12 cellular contexts compared by ENCODE assay signal in the genomic region with DNA sequence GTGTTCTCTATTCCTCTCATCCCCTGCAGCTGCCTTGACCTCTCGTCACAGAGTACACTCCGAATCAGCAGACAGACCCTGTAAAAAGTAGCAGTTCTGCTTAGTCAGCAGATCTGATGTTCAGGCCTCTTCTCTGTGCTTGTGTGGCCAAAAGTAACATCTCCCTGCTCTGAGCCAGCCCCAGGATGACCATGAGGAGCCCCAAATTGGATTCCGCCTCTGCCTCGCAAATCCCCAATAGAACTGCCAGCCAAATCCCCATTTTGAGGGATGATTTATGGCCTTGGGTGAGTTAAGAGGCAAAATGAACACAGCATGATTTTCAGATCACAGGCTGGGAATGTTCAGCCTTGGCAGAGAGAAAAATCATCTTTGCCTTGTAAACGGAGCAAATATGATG.
DNase-seq lines count a peak whose midpoint lies in the region; ATAC-seq, FAIRE-seq and TF ChIP-seq lines count a peak whose summit lies in the region.
"Had no signal": no experiment of that assay in that cellular context is flagged by ENCODE, and none has a peak within 500 bp of the region (broad histone marks: within the 10 kb centered on the region; RNA-seq: fewer than 3 reads in every experiment).

No MANE protein-coding gene starts in this region.

- intact Hi-C loops in cardiac septum (cut with DNase I) = loop anchor here (2.0 kb wide), 1 partner anchor 75 kb away; no protein-coding TSS in a partner anchor

- H3K9me3 ChIP-seq in parathyroid adenoma (ENCODE audit: control insufficient read depth, low read length) = no peaks in the 10 kb centered on the region

- peak overlapping the region; percentile 64 for H3K27ac ChIP-seq in parathyroid adenoma
- H3K27ac ChIP-seq: C4-2B had no signal

- ATAC-seq in HG03045 (IDR thresholded peaks at IDR 0.05; ENCODE audit: unreplicated experiment) = no peak
- ATAC-seq in SK-N-SH treated with all-trans-retinoic acid at 6 μM for 48 hours = no peak

- no peak overlapping the region for H3K4me3 ChIP-seq in parathyroid adenoma (ENCODE audit: low read depth, low read length)

- peak; percentile 91 for FAIRE-seq in TTC549 (lab: Jason Lieb, UNC)

- H3K4me1 ChIP-seq in parathyroid adenoma = peaks cover 7% of the 10 kb centered on the region

- H3K79me2 ChIP-seq in parathyroid adenoma = no peaks in the 10 kb centered on the region

- TF ChIP-seq CTCF in parathyroid adenoma (IDR thresholded peaks at IDR 0.05) = no peak
- no peak for TF ChIP-seq CTCF in GM10266 (IDR thresholded peaks at IDR 0.05; ENCODE audit: control insufficient read depth, insufficient read depth, low read depth, missing control alignments)

- peak overlapping the region; percentile 39 for H3K4me2 ChIP-seq in parathyroid adenoma (ENCODE audit: low read length)

- H2AFZ ChIP-seq in parathyroid adenoma = no peak overlapping the region

- peak; percentile 63 for DNase-seq in AG08395 (ENCODE audit: low spot score)
- DNase-seq in cardiac septum (ENCODE audit: low spot score) = peak; percentile 59
- DNase-seq in central memory CD4-positive, alpha-beta T cell = no peak
- DNase-seq in GM10266 (ENCODE audit: extremely low spot score) = no peak
- DNase-seq: activated gamma-delta T cell, erythroblast, T-helper 9 cell had no signal

- no peaks in the 10 kb centered on the region for H3K36me3 ChIP-seq in parathyroid adenoma (ENCODE audit: control insufficient read depth, insufficient read depth, low read length)

- no peaks in the 10 kb centered on the region for H3K27me3 ChIP-seq in parathyroid adenoma (ENCODE audit: control insufficient read depth, insufficient read depth, low read length)

- no peak overlapping the region for H3K9ac ChIP-seq in parathyroid adenoma

TF ChIP-seq in SK-N-SH treated with all-trans-retinoic acid at 6 μM for 48 hours, 23 proteins besides CTCF, POLR2A, EP300 and RAD21:
- TF ChIP-seq ZC3H10 (CRISPR knock-in tag; IDR thresholded peaks at IDR 0.05) (no peak), TOX (CRISPR knock-in tag; IDR thresholded peaks at IDR 0.05; ENCODE audit: borderline replicate concordance) (no peak), ARNTL (CRISPR knock-in tag; IDR thresholded peaks at IDR 0.05; ENCODE audit: borderline replicate concordance, low read depth) (no peak), ISL1 (CRISPR knock-in tag; IDR thresholded peaks at IDR 0.05) (no peak), ZFP30 (CRISPR knock-in tag; IDR thresholded peaks at IDR 0.05) (no peak), OSR1 (CRISPR knock-in tag; IDR thresholded peaks at IDR 0.05) (no peak), ESRRG (CRISPR knock-in tag; IDR thresholded peaks at IDR 0.05) (no peak), ZNF8 (CRISPR knock-in tag; IDR thresholded peaks at IDR 0.05) (no peak), CSDC2 (CRISPR knock-in tag; IDR thresholded peaks at IDR 0.05) (no peak), SNAI2 (CRISPR knock-in tag; IDR thresholded peaks at IDR 0.05) (no peak), ZNF565 (CRISPR knock-in tag; conservative IDR thresholded peaks at IDR 0.05; ENCODE audit: low read depth) (no peak)
- TF ChIP-seq, protein P1, sequence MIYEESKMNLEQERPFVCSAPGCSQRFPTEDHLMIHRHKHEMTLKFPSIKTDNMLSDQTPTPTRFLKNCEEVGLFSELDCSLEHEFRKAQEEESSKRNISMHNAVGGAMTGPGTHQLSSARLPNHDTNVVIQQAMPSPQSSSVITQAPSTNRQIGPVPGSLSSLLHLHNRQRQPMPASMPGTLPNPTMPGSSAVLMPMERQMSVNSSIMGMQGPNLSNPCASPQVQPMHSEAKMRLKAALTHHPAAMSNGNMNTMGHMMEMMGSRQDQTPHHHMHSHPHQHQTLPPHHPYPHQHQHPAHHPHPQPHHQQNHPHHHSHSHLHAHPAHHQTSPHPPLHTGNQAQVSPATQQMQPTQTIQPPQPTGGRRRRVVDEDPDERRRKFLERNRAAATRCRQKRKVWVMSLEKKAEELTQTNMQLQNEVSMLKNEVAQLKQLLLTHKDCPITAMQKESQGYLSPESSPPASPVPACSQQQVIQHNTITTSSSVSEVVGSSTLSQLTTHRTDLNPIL (CRISPR knock-in tag; IDR thresholded peaks at IDR 0.05; ENCODE audit: low read depth) = no peak
- TF ChIP-seq, protein P2, sequence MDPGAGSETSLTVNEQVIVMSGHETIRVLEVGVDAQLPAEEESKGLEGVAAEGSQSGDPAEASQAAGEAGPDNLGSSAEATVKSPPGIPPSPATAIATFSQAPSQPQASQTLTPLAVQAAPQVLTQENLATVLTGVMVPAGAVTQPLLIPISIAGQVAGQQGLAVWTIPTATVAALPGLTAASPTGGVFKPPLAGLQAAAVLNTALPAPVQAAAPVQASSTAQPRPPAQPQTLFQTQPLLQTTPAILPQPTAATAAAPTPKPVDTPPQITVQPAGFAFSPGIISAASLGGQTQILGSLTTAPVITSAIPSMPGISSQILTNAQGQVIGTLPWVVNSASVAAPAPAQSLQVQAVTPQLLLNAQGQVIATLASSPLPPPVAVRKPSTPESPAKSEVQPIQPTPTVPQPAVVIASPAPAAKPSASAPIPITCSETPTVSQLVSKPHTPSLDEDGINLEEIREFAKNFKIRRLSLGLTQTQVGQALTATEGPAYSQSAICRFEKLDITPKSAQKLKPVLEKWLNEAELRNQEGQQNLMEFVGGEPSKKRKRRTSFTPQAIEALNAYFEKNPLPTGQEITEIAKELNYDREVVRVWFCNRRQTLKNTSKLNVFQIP (CRISPR knock-in tag; IDR thresholded peaks at IDR 0.05; ENCODE audit: borderline replicate concordance, low read depth) = no peak
- TF ChIP-seq, protein P3, sequence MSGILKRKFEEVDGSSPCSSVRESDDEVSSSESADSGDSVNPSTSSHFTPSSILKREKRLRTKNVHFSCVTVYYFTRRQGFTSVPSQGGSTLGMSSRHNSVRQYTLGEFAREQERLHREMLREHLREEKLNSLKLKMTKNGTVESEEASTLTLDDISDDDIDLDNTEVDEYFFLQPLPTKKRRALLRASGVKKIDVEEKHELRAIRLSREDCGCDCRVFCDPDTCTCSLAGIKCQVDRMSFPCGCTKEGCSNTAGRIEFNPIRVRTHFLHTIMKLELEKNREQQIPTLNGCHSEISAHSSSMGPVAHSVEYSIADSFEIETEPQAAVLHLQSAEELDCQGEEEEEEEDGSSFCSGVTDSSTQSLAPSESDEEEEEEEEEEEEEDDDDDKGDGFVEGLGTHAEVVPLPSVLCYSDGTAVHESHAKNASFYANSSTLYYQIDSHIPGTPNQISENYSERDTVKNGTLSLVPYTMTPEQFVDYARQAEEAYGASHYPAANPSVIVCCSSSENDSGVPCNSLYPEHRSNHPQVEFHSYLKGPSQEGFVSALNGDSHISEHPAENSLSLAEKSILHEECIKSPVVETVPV (CRISPR knock-in tag; IDR thresholded peaks at IDR 0.05) = no peak
- TF ChIP-seq, protein P4, sequence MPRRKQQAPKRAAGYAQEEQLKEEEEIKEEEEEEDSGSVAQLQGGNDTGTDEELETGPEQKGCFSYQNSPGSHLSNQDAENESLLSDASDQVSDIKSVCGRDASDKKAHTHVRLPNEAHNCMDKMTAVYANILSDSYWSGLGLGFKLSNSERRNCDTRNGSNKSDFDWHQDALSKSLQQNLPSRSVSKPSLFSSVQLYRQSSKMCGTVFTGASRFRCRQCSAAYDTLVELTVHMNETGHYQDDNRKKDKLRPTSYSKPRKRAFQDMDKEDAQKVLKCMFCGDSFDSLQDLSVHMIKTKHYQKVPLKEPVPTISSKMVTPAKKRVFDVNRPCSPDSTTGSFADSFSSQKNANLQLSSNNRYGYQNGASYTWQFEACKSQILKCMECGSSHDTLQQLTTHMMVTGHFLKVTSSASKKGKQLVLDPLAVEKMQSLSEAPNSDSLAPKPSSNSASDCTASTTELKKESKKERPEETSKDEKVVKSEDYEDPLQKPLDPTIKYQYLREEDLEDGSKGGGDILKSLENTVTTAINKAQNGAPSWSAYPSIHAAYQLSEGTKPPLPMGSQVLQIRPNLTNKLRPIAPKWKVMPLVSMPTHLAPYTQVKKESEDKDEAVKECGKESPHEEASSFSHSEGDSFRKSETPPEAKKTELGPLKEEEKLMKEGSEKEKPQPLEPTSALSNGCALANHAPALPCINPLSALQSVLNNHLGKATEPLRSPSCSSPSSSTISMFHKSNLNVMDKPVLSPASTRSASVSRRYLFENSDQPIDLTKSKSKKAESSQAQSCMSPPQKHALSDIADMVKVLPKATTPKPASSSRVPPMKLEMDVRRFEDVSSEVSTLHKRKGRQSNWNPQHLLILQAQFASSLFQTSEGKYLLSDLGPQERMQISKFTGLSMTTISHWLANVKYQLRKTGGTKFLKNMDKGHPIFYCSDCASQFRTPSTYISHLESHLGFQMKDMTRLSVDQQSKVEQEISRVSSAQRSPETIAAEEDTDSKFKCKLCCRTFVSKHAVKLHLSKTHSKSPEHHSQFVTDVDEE (CRISPR knock-in tag; IDR thresholded peaks at IDR 0.05) = no peak
TF ChIP-seq in SK-N-SH treated with all-trans-retinoic acid at 6 μM for 48 hours: peak in this region for 0.

Comparison
In these comparisons a context has a peak if more than half of its experiments do, and no peak if none do; other contexts are left out.
1. DNase-seq: peak in AG08395 (single experiment) and cardiac septum (single experiment); none in central memory CD4-positive, alpha-beta T cell (single experiment) and GM10266 (single experiment).